16 cellular contexts compared by ENCODE assay signal in the genomic region with DNA sequence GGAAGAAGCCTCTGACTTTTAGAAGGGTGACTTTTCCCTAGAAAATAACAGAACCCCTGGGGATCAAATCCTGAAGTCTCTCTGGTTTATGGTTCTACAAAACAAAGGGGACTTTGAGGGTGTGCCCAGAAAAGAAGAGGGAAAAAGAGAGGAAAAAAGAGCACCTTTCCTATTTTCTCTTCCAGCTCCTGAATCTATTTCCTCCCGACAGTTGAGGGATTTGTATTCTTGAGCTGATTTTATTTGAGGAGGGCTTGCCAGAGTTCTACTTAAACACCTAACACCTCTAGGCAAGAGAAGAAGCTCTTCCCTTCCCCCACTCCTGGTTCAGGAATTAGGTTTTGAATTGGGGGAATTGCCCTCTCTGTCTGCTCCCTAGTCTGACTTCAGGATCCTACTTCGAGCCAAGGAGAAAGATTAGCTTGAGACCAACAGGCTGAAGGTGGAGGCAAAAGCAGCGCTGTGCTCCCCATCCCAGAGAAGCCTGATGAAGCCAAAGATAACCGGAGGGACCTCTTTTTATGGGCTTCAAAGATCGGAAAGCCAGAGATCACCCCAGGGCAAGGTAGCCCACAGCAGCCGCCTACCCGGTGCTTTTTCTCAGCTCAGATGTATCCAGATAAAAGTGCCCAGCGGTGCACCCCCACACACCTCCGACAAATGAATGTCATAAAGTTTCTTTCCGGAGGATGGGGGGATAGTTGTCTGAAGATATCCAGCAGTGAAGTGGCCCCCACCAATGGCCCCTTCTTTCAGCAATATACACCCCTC. TPM values are rescaled to one million over a fixed set of nuclear protein-coding genes. Genes with fewer than 3 reads are reported as not detected.
DNase-seq lines count a peak whose midpoint lies in the region; ATAC-seq and TF ChIP-seq lines count a peak whose summit lies in the region.
"Had no signal": no experiment of that assay in that cellular context is flagged by ENCODE, and none has a peak within 500 bp of the region (broad histone marks: within the 10 kb centered on the region; RNA-seq: fewer than 3 reads in every experiment).

No MANE protein-coding gene starts in this region.

- H3K36me3 Mint-ChIP-seq in activated CD4-positive, alpha-beta T cell treated with anti-CD3 and anti-CD28 coated beads, Interleukin-2, amount 10 ng/mL, durations not matched to agents 24 days and 14 days (ENCODE audit: low read depth) = no peaks in the 10 kb centered on the region
- H3K36me3 Mint-ChIP-seq in nephron (ENCODE audit: low read depth) = peaks cover 54% of the 10 kb centered on the region

- no peak overlapping the region for H3K9ac ChIP-seq in MM.1S (ENCODE audit: low read length)
- H3K9ac ChIP-seq: GM23248 had no signal

- H3K4me2 ChIP-seq in MM.1S (ENCODE audit: low read depth, low read length) = no peak overlapping the region

- no peaks in the 10 kb centered on the region for H3K9me2 ChIP-seq in MM.1S (replicated peaks; ENCODE audit: insufficient read depth, low read length)

- H4K20me1 ChIP-seq in MM.1S (ENCODE audit: insufficient read depth, low read length) = no peaks in the 10 kb centered on the region

- ATAC-seq in upper lobe of right lung = no peak
- ATAC-seq in GM19351 (IDR thresholded peaks at IDR 0.05; ENCODE audit: unreplicated experiment) = no peak
- ATAC-seq: gastrocnemius medialis, SK-N-SH treated with all-trans-retinoic acid at 6 μM for 48 hours had no signal

- peak overlapping the region; percentile 74 for H3K4me3 ChIP-seq in epithelial cell of proximal tubule (ENCODE audit: low read depth, low read length)
- H3K4me3 ChIP-seq in upper lobe of right lung = peak overlapping the region; percentile 55
- H3K4me3 ChIP-seq in MM.1S (ENCODE audit: low read length) = no peak overlapping the region
- H3K4me3 ChIP-seq: gastrocnemius medialis, GM23248 had no signal

- TF ChIP-seq CTCF in epithelial cell of proximal tubule (conservative IDR thresholded peaks at IDR 0.05; ENCODE audit: low read depth, low read length) (no peak), nephron (IDR thresholded peaks at IDR 0.05; ENCODE audit: unreplicated experiment in 3 of 3) (no peak), upper lobe of right lung (IDR thresholded peaks at IDR 0.05) (no peak), MM.1S (IDR thresholded peaks at IDR 0.05; ENCODE audit: low read length) (no peak)

- DNase-seq in activated CD4-positive, alpha-beta T cell treated with anti-CD3 and anti-CD28 coated beads, Interleukin-2, amount 10 ng/mL, durations not matched to agents 24 days and 14 days = no peak
- DNase-seq in activated CD4-positive, alpha-beta T cell treated with anti-CD3 and anti-CD28 coated beads for 48 hours = no peak
- DNase-seq in epithelial cell of proximal tubule (ENCODE audit: low read depth) (no peak), upper lobe of right lung (no peak), NCI-H226 (no peak), MM.1S (no peak)
- DNase-seq: ACHN; effector memory CD4-positive, alpha-beta T cell; gastrocnemius medialis; midbrain; stimulated activated CD4-positive, alpha-beta T cell treated with anti-CD3 and anti-CD28 coated beads, Interleukin-15, amount 100 ng/mL, for 24 hours had no signal

- intact Hi-C loops in activated CD4-positive, alpha-beta T cell treated with anti-CD3 and anti-CD28 coated beads, Interleukin-2, amount 10 ng/mL, durations not matched to agents 24 days and 14 days (cut with micrococcal nuclease) = no loop called here
- intact Hi-C loops in upper lobe of right lung (cut with DNase I) = no loop called here

- H3K79me2 ChIP-seq in MM.1S (ENCODE audit: low read length) = no peaks in the 10 kb centered on the region

- H3K4me1 Mint-ChIP-seq in activated CD4-positive, alpha-beta T cell treated with anti-CD3 and anti-CD28 coated beads, Interleukin-2, amount 10 ng/mL, durations not matched to agents 24 days and 14 days = peaks cover 56% of the 10 kb centered on the region
- peaks cover 92% of the 10 kb centered on the region for H3K4me1 Mint-ChIP-seq in nephron

- H3K27ac ChIP-seq in upper lobe of right lung (peak overlapping the region; percentile 85), MM.1S (ENCODE audit: low read length) (no peak overlapping the region)
- H3K27ac ChIP-seq: breast epithelium, GM23248 had no signal

- H3K4me1 ChIP-seq in upper lobe of right lung (peaks cover 45% of the 10 kb centered on the region), MM.1S (ENCODE audit: low read length) (peaks cover 6% of the 10 kb centered on the region)
- H3K4me1 ChIP-seq: breast epithelium had no signal

- H3K27me3 Mint-ChIP-seq in activated CD4-positive, alpha-beta T cell treated with anti-CD3 and anti-CD28 coated beads, Interleukin-2, amount 10 ng/mL, durations not matched to agents 24 days and 14 days = peaks cover 82% of the 10 kb centered on the region
- H3K27me3 Mint-ChIP-seq in nephron (ENCODE audit: low read depth) = peaks cover 89% of the 10 kb centered on the region

- H3K4me3 Mint-ChIP-seq in activated CD4-positive, alpha-beta T cell treated with anti-CD3 and anti-CD28 coated beads, Interleukin-2, amount 10 ng/mL, durations not matched to agents 24 days and 14 days = peak overlapping the region; percentile 4
- peak overlapping the region; percentile 84 to 98 (median 91) for H3K4me3 Mint-ChIP-seq in nephron

- H2AFZ ChIP-seq in MM.1S (ENCODE audit: low read length) = no peak overlapping the region
- H2AFZ ChIP-seq: GM23248 had no signal

- H3K27me3 ChIP-seq in upper lobe of right lung (peaks cover 64% of the 10 kb centered on the region), MM.1S (replicated peaks; ENCODE audit: insufficient read depth, low read length) (peaks cover 17% of the 10 kb centered on the region)

- H3K36me3 ChIP-seq in upper lobe of right lung (no peaks in the 10 kb centered on the region), MM.1S (replicated peaks; ENCODE audit: insufficient read depth, low read length) (no peaks in the 10 kb centered on the region)
- H3K36me3 ChIP-seq: breast epithelium, gastrocnemius medialis had no signal

- H3K9me3 ChIP-seq in upper lobe of right lung (no peaks in the 10 kb centered on the region), MM.1S (replicated peaks; ENCODE audit: insufficient read depth, low read length) (no peaks in the 10 kb centered on the region)
- H3K9me3 ChIP-seq: breast epithelium, gastrocnemius medialis had no signal

- no peaks in the 10 kb centered on the region for H3F3A ChIP-seq in MM.1S (ENCODE audit: insufficient read depth, low read length)

- H3K27ac Mint-ChIP-seq in activated CD4-positive, alpha-beta T cell treated with anti-CD3 and anti-CD28 coated beads, Interleukin-2, amount 10 ng/mL, durations not matched to agents 24 days and 14 days = no peak overlapping the region
- peak overlapping the region in 1 of 3 experiments; percentile 92 for H3K27ac Mint-ChIP-seq in nephron

- no peaks in the 10 kb centered on the region for H3K9me3 Mint-ChIP-seq in activated CD4-positive, alpha-beta T cell treated with anti-CD3 and anti-CD28 coated beads, Interleukin-2, amount 10 ng/mL, durations not matched to agents 24 days and 14 days
- H3K9me3 Mint-ChIP-seq in nephron = no peaks in the 10 kb centered on the region

RNA-seq across cellular contexts. Expression of a gene that starts 0.8 kb away (rescaled TPM):
- 3.6 and 3.7 TPM in 2 replicates for total RNA-seq in activated CD4-positive, alpha-beta T cell treated with anti-CD3 and anti-CD28 coated beads, Interleukin-2, amount 10 ng/mL, durations not matched to agents 24 days and 14 days
- total RNA-seq in epithelial cell of proximal tubule (22.6 and 49.9 TPM in 2 replicates), upper lobe of right lung (13.3 TPM)

RNA-seq across cellular contexts. Expression of a gene that starts 4.3 kb away (rescaled TPM):
- total RNA-seq in activated CD4-positive, alpha-beta T cell treated with anti-CD3 and anti-CD28 coated beads, Interleukin-2, amount 10 ng/mL, durations not matched to agents 24 days and 14 days = not detected in 2 replicates
- total RNA-seq in epithelial cell of proximal tubule = 2.8 and 5.5 TPM in 2 replicates
- 4.4 TPM for total RNA-seq in upper lobe of right lung
- total RNA-seq: gastrocnemius medialis had no signal

RNA-seq across cellular contexts. Expression of a gene that starts 11.1 kb away (rescaled TPM):
- 3.1 and 3.6 TPM in 2 replicates for total RNA-seq in activated CD4-positive, alpha-beta T cell treated with anti-CD3 and anti-CD28 coated beads, Interleukin-2, amount 10 ng/mL, durations not matched to agents 24 days and 14 days
- total RNA-seq in epithelial cell of proximal tubule (4.3 and 5.7 TPM in 2 replicates), upper lobe of right lung (4.9 TPM)

RNA-seq across cellular contexts. Expression of a gene that starts 15.5 kb away (rescaled TPM):
- total RNA-seq in activated CD4-positive, alpha-beta T cell treated with anti-CD3 and anti-CD28 coated beads, Interleukin-2, amount 10 ng/mL, durations not matched to agents 24 days and 14 days = 0.33 and 0.36 TPM in 2 replicates
- 42.9 and 55.6 TPM in 2 replicates for total RNA-seq in epithelial cell of proximal tubule
- total RNA-seq in upper lobe of right lung = 4.9 TPM

RNA-seq across cellular contexts. Expression of a gene that starts 21.6 kb away (rescaled TPM):
- total RNA-seq in activated CD4-positive, alpha-beta T cell treated with anti-CD3 and anti-CD28 coated beads, Interleukin-2, amount 10 ng/mL, durations not matched to agents 24 days and 14 days = 0.30 and 0.36 TPM in 2 replicates
- total RNA-seq in epithelial cell of proximal tubule (24.9 and 26.0 TPM in 2 replicates), upper lobe of right lung (1.2 TPM)
